In the genomic region with DNA sequence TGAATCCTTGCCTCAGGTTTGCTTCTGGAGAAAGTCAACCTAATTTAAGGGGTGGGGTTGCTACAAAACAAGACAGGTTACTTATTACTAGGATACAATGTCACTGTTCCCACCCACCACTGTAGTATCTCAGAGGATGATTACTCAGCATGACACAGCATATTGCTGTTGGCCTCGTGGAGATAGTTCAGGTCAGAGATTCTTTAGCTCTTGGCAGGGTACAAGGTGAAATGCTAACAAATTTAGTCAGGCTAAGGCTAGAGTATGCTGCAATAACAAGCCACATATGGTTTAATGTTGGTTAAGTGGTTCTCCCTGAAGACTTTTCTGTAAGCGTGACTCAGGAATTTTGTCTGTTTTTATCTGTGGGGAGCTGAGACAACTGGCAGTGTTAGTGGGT, we compare ENCODE assay signal across 16 cellular contexts.
DNase-seq lines count a peak whose midpoint lies in the region; ATAC-seq and TF ChIP-seq lines count a peak whose summit lies in the region.
"Had no signal": no experiment of that assay in that cellular context is flagged by ENCODE, and none has a peak within 500 bp of the region (broad histone marks: within the 10 kb centered on the region; RNA-seq: fewer than 3 reads in every experiment).

No MANE protein-coding gene starts in this region.

- no peaks in the 10 kb centered on the region for H3K4me1 Mint-ChIP-seq in stimulated activated effector memory CD8-positive, alpha-beta T cell treated with anti-CD3 and anti-CD28 coated beads, Interleukin-12 subunit alpha, Interleukin-12 subunit beta, amount 100 ng/mL, for 72 hours
- H3K4me1 Mint-ChIP-seq: CD8-positive, alpha-beta memory T cell had no signal

- no peak overlapping the region for H3K27ac Mint-ChIP-seq in stimulated activated effector memory CD8-positive, alpha-beta T cell treated with anti-CD3 and anti-CD28 coated beads, Interleukin-12 subunit alpha, Interleukin-12 subunit beta, amount 100 ng/mL, for 72 hours
- H3K27ac Mint-ChIP-seq: CD8-positive, alpha-beta memory T cell had no signal

- no peaks in the 10 kb centered on the region for H3K36me3 Mint-ChIP-seq in stimulated activated effector memory CD8-positive, alpha-beta T cell treated with anti-CD3 and anti-CD28 coated beads, Interleukin-12 subunit alpha, Interleukin-12 subunit beta, amount 100 ng/mL, for 72 hours
- H3K36me3 Mint-ChIP-seq: CD8-positive, alpha-beta memory T cell had no signal

- DNase-seq in DMS53 (lab: John Stamatoyannopoulos, UW) = peak; percentile 1
- no peak for DNase-seq in DMS53 treated with DMSO at 0.1 percent for 48 hours (lab: John Stamatoyannopoulos, UW; ENCODE audit: unreplicated experiment)
- peak; percentile 4 for DNase-seq in NB4 (ENCODE audit: low read depth)
- DNase-seq in erythroblast (lab: John Stamatoyannopoulos, UW) = peak; percentile 35 to 42
- DNase-seq in stimulated activated effector memory CD8-positive, alpha-beta T cell treated with anti-CD3 and anti-CD28 coated beads, Interleukin-12 subunit alpha, Interleukin-12 subunit beta, amount 100 ng/mL, for 72 hours (ENCODE audit: low spot score in 2 of 2) = no peak
- no peak for DNase-seq in SIG-M5 (lab: John Stamatoyannopoulos, UW)
- no peak for DNase-seq in HK-2 (ENCODE audit: unreplicated experiment)
- DNase-seq in NCI-H2171 treated with DMSO at 0.1 percent for 48 hours (lab: John Stamatoyannopoulos, UW) = no peak
- DNase-seq: CD8-positive, alpha-beta memory T cell; GOT3; Karpas-422; NCI-H1417; NCI-H1930; NCI-H2171; NCI-H510A; NCI-H82 had no signal

- peak; percentile 45 for ATAC-seq in stimulated activated effector memory CD8-positive, alpha-beta T cell treated with anti-CD3 and anti-CD28 coated beads, Interleukin-12 subunit alpha, Interleukin-12 subunit beta, amount 100 ng/mL, for 72 hours

- no peak overlapping the region for H3K4me3 Mint-ChIP-seq in stimulated activated effector memory CD8-positive, alpha-beta T cell treated with anti-CD3 and anti-CD28 coated beads, Interleukin-12 subunit alpha, Interleukin-12 subunit beta, amount 100 ng/mL, for 72 hours
- H3K4me3 Mint-ChIP-seq: CD8-positive, alpha-beta memory T cell had no signal

- no peak overlapping the region for H3K4me3 ChIP-seq in NB4 (ENCODE audit: low read depth, low read length)

- no peak for TF ChIP-seq CTCF in NB4 (IDR thresholded peaks at IDR 0.05; ENCODE audit: low read depth, low read length)

- peaks cover 4% of the 10 kb centered on the region for H3K9me3 Mint-ChIP-seq in stimulated activated effector memory CD8-positive, alpha-beta T cell treated with anti-CD3 and anti-CD28 coated beads, Interleukin-12 subunit alpha, Interleukin-12 subunit beta, amount 100 ng/mL, for 72 hours

- no peak for TF ChIP-seq POLR2A in NB4 (IDR thresholded peaks at IDR 0.05; ENCODE audit: extremely low read depth, insufficient read length)
- TF ChIP-seq POLR2A in erythroblast (IDR thresholded peaks at IDR 0.05; ENCODE audit: low read length) = no peak

Comparison
In these comparisons a context has a peak if more than half of its experiments do, and no peak if none do; other contexts are left out.
1. DNase-seq: peak in DMS53 (single experiment), NB4 (single experiment) and erythroblast (2 of 2); none in DMS53 treated with DMSO at 0.1 percent for 48 hours (single experiment), stimulated activated effector memory CD8-positive, alpha-beta T cell treated with anti-CD3 and anti-CD28 coated beads, Interleukin-12 subunit alpha, Interleukin-12 subunit beta, amount 100 ng/mL, for 72 hours (0 of 2), SIG-M5 (single experiment), HK-2 (single experiment) and NCI-H2171 treated with DMSO at 0.1 percent for 48 hours (single experiment).